Comparison of ENCODE assay signal across 40 cellular contexts in genomic region chr20:8723296-8723695, GRCh38.
"Had no signal": no experiment of that assay in that cellular context is flagged by ENCODE, and none has a peak within 500 bp of the region (broad histone marks: within the 10 kb centered on the region; RNA-seq: fewer than 3 reads in every experiment).

No MANE protein-coding gene starts in this region.

- H3K9me3 ChIP-seq: adrenal gland, ascending aorta, body of pancreas, breast epithelium had no signal

- H3K4me1 Mint-ChIP-seq: activated naive CD4-positive, alpha-beta T cell treated with anti-CD3 and anti-CD28 coated beads, Interleukin-2, amount 10 ng/mL, durations not matched to agents 7 days and 5 days; activated naive CD4-positive, alpha-beta T cell treated with anti-CD3 and anti-CD28 coated beads, Interleukin-2, amount 50 U/mL, for 24 hours; activated naive CD8-positive, alpha-beta T cell treated with anti-CD3 and anti-CD28 coated beads for 36 hours; activated naive CD8-positive, alpha-beta T cell treated with anti-CD3 and anti-CD28 coated beads, Interleukin-2, amount 10 ng/mL, durations not matched to agents 7 days and 5 days; activated naive CD8-positive, alpha-beta T cell treated with anti-CD3 and anti-CD28 coated beads, Interleukin-2, amount 50 U/mL, for 24 hours; activated T-helper 17 cell treated with anti-CD3 and anti-CD28 coated beads, Interleukin-2, amount 50 U/mL, for 72 hours; central memory CD8-positive, alpha-beta T cell had no signal

- H3K27me3 Mint-ChIP-seq: activated naive CD4-positive, alpha-beta T cell treated with anti-CD3 and anti-CD28 coated beads, Interleukin-2, amount 10 ng/mL, durations not matched to agents 7 days and 5 days; activated naive CD4-positive, alpha-beta T cell treated with anti-CD3 and anti-CD28 coated beads, Interleukin-2, amount 50 U/mL, for 24 hours; activated naive CD8-positive, alpha-beta T cell; activated naive CD8-positive, alpha-beta T cell treated with anti-CD3 and anti-CD28 coated beads, Interleukin-2, amount 10 ng/mL, durations not matched to agents 7 days and 5 days; activated T-cell treated with anti-CD3 and anti-CD28 coated beads, Interleukin-2, amount 50 U/mL, for 24 hours; activated T-helper 17 cell treated with anti-CD3 and anti-CD28 coated beads, Interleukin-2, amount 50 U/mL, for 72 hours; brain; central memory CD8-positive, alpha-beta T cell had no signal

- H3K36me3 ChIP-seq: adrenal gland, ascending aorta, brain microvascular endothelial cell, breast epithelium, cardiac muscle cell had no signal

- DNase-seq: activated effector memory CD4-positive, alpha-beta T cell treated with anti-CD3 and anti-CD28 coated beads, Interleukin-2, amount 50 U/mL, for 16 hours; activated effector memory CD4-positive, alpha-beta T cell treated with Interleukin-2 at 50 U/mL for 16 hours; activated gamma-delta T cell; activated gamma-delta T cell treated with Interleukin-2 at 50 U/mL for 16 hours; activated naive CD4-positive, alpha-beta T cell; activated naive CD4-positive, alpha-beta T cell treated with anti-CD3 and anti-CD28 coated beads for 36 hours; activated naive CD4-positive, alpha-beta T cell treated with anti-CD3 and anti-CD28 coated beads, Interleukin-2, amount 10 ng/mL, durations not matched to agents 7 days and 5 days; activated naive CD4-positive, alpha-beta T cell treated with anti-CD3 and anti-CD28 coated beads, Interleukin-2, amount 50 U/mL, for 16 hours; activated naive CD4-positive, alpha-beta T cell treated with Interleukin-2 at 50 U/mL for 16 hours; activated naive CD8-positive, alpha-beta T cell treated with anti-CD3 and anti-CD28 coated beads for 36 hours; activated naive CD8-positive, alpha-beta T cell treated with anti-CD3 and anti-CD28 coated beads, Interleukin-2, amount 10 ng/mL, durations not matched to agents 7 days and 5 days; activated naive CD8-positive, alpha-beta T cell treated with anti-CD3 and anti-CD28 coated beads, Interleukin-2, amount 50 U/mL, for 24 hours; activated T-cell treated with anti-CD3 and anti-CD28 coated beads, Interleukin-2, amount 50 U/mL, for 1 hour; activated T-cell treated with anti-CD3 and anti-CD28 coated beads, Interleukin-2, amount 50 U/mL, for 24 hours; activated T-cell treated with anti-CD3 and anti-CD28 coated beads, Interleukin-2, amount 50 U/mL, for 4 hours; activated T-cell treated with anti-CD3 and anti-CD28 coated beads, Interleukin-2, amount 50 U/mL, for 48 hours; activated T-cell treated with anti-CD3 and anti-CD28 coated beads, Interleukin-2, amount 50 U/mL, for 72 hours; adrenal gland; amniotic stem cell; amygdala; anterior cingulate cortex; aorta; body of pancreas; brain microvascular endothelial cell; caudate nucleus; central memory CD4-positive, alpha-beta T cell; cerebellar nuclear complex had no signal

- FAIRE-seq: astrocyte, bronchial epithelial cell had no signal

- H3K27me3 ChIP-seq: adrenal gland, ascending aorta, body of pancreas, brain microvascular endothelial cell, breast epithelium, cardiac muscle cell had no signal

- H3K4me3 Mint-ChIP-seq: activated naive CD4-positive, alpha-beta T cell treated with anti-CD3 and anti-CD28 coated beads for 36 hours; activated naive CD4-positive, alpha-beta T cell treated with anti-CD3 and anti-CD28 coated beads, Interleukin-2, amount 10 ng/mL, durations not matched to agents 7 days and 5 days; activated naive CD4-positive, alpha-beta T cell treated with anti-CD3 and anti-CD28 coated beads, Interleukin-2, amount 50 U/mL, for 24 hours; activated naive CD8-positive, alpha-beta T cell; activated naive CD8-positive, alpha-beta T cell treated with anti-CD3 and anti-CD28 coated beads for 36 hours; activated naive CD8-positive, alpha-beta T cell treated with anti-CD3 and anti-CD28 coated beads, Interleukin-2, amount 10 ng/mL, durations not matched to agents 7 days and 5 days; activated naive CD8-positive, alpha-beta T cell treated with anti-CD3 and anti-CD28 coated beads, Interleukin-2, amount 50 U/mL, for 24 hours; activated T-cell treated with anti-CD3 and anti-CD28 coated beads, Interleukin-2, amount 50 U/mL, for 24 hours; activated T-cell treated with anti-CD3 and anti-CD28 coated beads, Interleukin-2, amount 50 U/mL, for 4 hours; activated T-cell treated with anti-CD3 and anti-CD28 coated beads, Interleukin-2, amount 50 U/mL, for 72 hours; activated T-helper 1 cell treated with anti-CD3 and anti-CD28 coated beads, Interleukin-12 subunit alpha, Interleukin-12 subunit beta, Interleukin-2, Interleukin-4 antibody, amounts not matched to agents 30 ng/mL and 10 ng/mL and 1 ng/mL, durations not matched to agents 14 hours and 24 hours and 36 hours; activated T-helper 17 cell treated with anti-CD3 and anti-CD28 coated beads, Interleukin-2, amount 50 U/mL, for 72 hours; brain; central memory CD8-positive, alpha-beta T cell had no signal

- ATAC-seq: activated naive CD4-positive, alpha-beta T cell treated with anti-CD3 and anti-CD28 coated beads, Interleukin-2, amount 50 U/mL, for 72 hours; activated naive CD8-positive, alpha-beta T cell treated with anti-CD3 and anti-CD28 coated beads, Interleukin-2, amount 50 U/mL, for 24 hours; activated T-cell treated with anti-CD3 and anti-CD28 coated beads, Interleukin-2, amount 50 U/mL, for 4 hours; activated T-cell treated with anti-CD3 and anti-CD28 coated beads, Interleukin-2, amount 50 U/mL, for 72 hours; activated T-helper 17 cell treated with anti-CD3 and anti-CD28 coated beads, Interleukin-2, amount 50 U/mL, for 72 hours; body of pancreas had no signal

- H3K4me3 ChIP-seq: adrenal gland, ascending aorta, body of pancreas, breast epithelium, cardiac muscle cell had no signal

- H3K27ac ChIP-seq: adrenal gland, ascending aorta, body of pancreas, brain microvascular endothelial cell, breast epithelium, cardiac muscle cell had no signal

- H3K27ac Mint-ChIP-seq: activated naive CD4-positive, alpha-beta T cell treated with anti-CD3 and anti-CD28 coated beads for 36 hours; activated naive CD4-positive, alpha-beta T cell treated with anti-CD3 and anti-CD28 coated beads, Interleukin-2, amount 10 ng/mL, durations not matched to agents 7 days and 5 days; activated naive CD4-positive, alpha-beta T cell treated with anti-CD3 and anti-CD28 coated beads, Interleukin-2, amount 50 U/mL, for 24 hours; activated naive CD4-positive, alpha-beta T cell treated with anti-CD3 and anti-CD28 coated beads, Interleukin-2, amount 50 U/mL, for 72 hours; activated naive CD8-positive, alpha-beta T cell; activated naive CD8-positive, alpha-beta T cell treated with anti-CD3 and anti-CD28 coated beads for 36 hours; activated naive CD8-positive, alpha-beta T cell treated with anti-CD3 and anti-CD28 coated beads, Interleukin-2, amount 10 ng/mL, durations not matched to agents 7 days and 5 days; activated naive CD8-positive, alpha-beta T cell treated with anti-CD3 and anti-CD28 coated beads, Interleukin-2, amount 50 U/mL, for 24 hours; activated T-cell treated with anti-CD3 and anti-CD28 coated beads, Interleukin-2, amount 50 U/mL, for 24 hours; activated T-cell treated with anti-CD3 and anti-CD28 coated beads, Interleukin-2, amount 50 U/mL, for 72 hours; activated T-helper 1 cell treated with anti-CD3 and anti-CD28 coated beads, Interleukin-12 subunit alpha, Interleukin-12 subunit beta, Interleukin-2, Interleukin-4 antibody, amounts not matched to agents 30 ng/mL and 10 ng/mL and 1 ng/mL, durations not matched to agents 14 hours and 24 hours and 36 hours; activated T-helper 17 cell treated with anti-CD3 and anti-CD28 coated beads, Interleukin-2, amount 50 U/mL, for 72 hours; activated T-helper 2 cell treated with anti-CD3 and anti-CD28 coated beads, Interferon-gamma antibody, Interleukin-2, Interleukin-4, amounts not matched to agents 10 μg/mL and 5 μg/mL and 100 μg/mL, durations not matched to agents 14 hours and 24 hours and 36 hours; brain had no signal

- H3K4me1 ChIP-seq: adrenal gland, ascending aorta, body of pancreas, breast epithelium had no signal

- H3K36me3 Mint-ChIP-seq: activated naive CD4-positive, alpha-beta T cell treated with anti-CD3 and anti-CD28 coated beads, Interleukin-2, amount 10 ng/mL, durations not matched to agents 7 days and 5 days; activated naive CD4-positive, alpha-beta T cell treated with anti-CD3 and anti-CD28 coated beads, Interleukin-2, amount 50 U/mL, for 24 hours; activated naive CD4-positive, alpha-beta T cell treated with anti-CD3 and anti-CD28 coated beads, Interleukin-2, amount 50 U/mL, for 72 hours; activated naive CD8-positive, alpha-beta T cell; activated naive CD8-positive, alpha-beta T cell treated with anti-CD3 and anti-CD28 coated beads for 36 hours; activated naive CD8-positive, alpha-beta T cell treated with anti-CD3 and anti-CD28 coated beads, Interleukin-2, amount 10 ng/mL, durations not matched to agents 7 days and 5 days had no signal

- H3K9me3 Mint-ChIP-seq: activated naive CD4-positive, alpha-beta T cell treated with anti-CD3 and anti-CD28 coated beads for 36 hours; activated naive CD4-positive, alpha-beta T cell treated with anti-CD3 and anti-CD28 coated beads, Interleukin-2, amount 10 ng/mL, durations not matched to agents 7 days and 5 days; activated naive CD4-positive, alpha-beta T cell treated with anti-CD3 and anti-CD28 coated beads, Interleukin-2, amount 50 U/mL, for 24 hours; activated naive CD4-positive, alpha-beta T cell treated with anti-CD3 and anti-CD28 coated beads, Interleukin-2, amount 50 U/mL, for 72 hours; activated naive CD8-positive, alpha-beta T cell treated with anti-CD3 and anti-CD28 coated beads for 36 hours; activated naive CD8-positive, alpha-beta T cell treated with anti-CD3 and anti-CD28 coated beads, Interleukin-2, amount 10 ng/mL, durations not matched to agents 7 days and 5 days; activated naive CD8-positive, alpha-beta T cell treated with anti-CD3 and anti-CD28 coated beads, Interleukin-2, amount 50 U/mL, for 24 hours; activated T-cell treated with anti-CD3 and anti-CD28 coated beads, Interleukin-2, amount 50 U/mL, for 24 hours; activated T-cell treated with anti-CD3 and anti-CD28 coated beads, Interleukin-2, amount 50 U/mL, for 4 hours; activated T-cell treated with anti-CD3 and anti-CD28 coated beads, Interleukin-2, amount 50 U/mL, for 72 hours; activated T-helper 1 cell treated with anti-CD3 and anti-CD28 coated beads, Interleukin-12 subunit alpha, Interleukin-12 subunit beta, Interleukin-2, Interleukin-4 antibody, amounts not matched to agents 30 ng/mL and 10 ng/mL and 1 ng/mL, durations not matched to agents 14 hours and 24 hours and 36 hours; activated T-helper 17 cell treated with anti-CD3 and anti-CD28 coated beads, Interleukin-2, amount 50 U/mL, for 72 hours; activated T-helper 2 cell treated with anti-CD3 and anti-CD28 coated beads, Interferon-gamma antibody, Interleukin-2, Interleukin-4, amounts not matched to agents 10 μg/mL and 5 μg/mL and 100 μg/mL, durations not matched to agents 14 hours and 24 hours and 36 hours; brain; central memory CD8-positive, alpha-beta T cell had no signal
